Comparison of ENCODE assay signal across 8 cellular contexts in the genomic region with DNA sequence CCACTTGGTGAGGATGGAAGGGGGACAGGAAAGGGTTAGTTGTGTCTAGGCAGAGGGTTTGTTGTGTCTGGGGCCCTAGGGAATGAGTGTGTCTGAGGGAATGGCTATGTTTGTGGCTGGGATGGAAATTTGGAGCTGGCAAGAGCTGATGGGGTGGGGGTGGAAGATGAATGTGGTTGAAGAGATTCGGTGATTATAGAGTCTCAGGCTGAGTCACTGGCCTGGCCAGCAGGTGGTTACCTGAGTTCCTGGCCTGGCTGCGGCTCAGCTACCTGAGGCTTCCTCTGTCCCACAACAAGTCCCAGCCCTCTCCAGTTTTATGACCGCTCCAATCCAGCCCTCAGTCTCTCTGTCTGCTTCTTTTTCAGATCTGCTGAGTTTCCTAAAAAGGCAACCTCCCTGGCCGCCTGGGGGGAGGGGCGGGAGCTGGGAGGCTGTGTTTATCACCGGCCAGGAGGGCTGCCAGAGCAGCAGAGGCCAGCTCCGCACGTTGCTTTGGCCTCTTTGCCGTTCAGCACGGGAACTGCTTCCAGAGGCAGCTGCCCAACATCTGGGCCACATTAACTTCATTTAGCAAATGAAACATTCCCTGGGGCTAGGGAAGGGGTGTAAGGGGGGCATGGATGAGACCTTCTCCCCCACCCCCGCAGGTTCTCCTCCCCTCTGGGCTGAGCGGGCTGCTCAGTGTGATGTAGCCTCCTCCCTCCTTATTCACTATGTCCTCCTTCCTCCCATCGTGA. TPM values are rescaled to one million over a fixed set of nuclear protein-coding genes. Genes with fewer than 3 reads are reported as not detected.
DNase-seq lines count a peak whose midpoint lies in the region; ATAC-seq, FAIRE-seq and TF ChIP-seq lines count a peak whose summit lies in the region.

No MANE protein-coding gene starts in this region.

- TF ChIP-seq CTCF in uterus (IDR thresholded peaks at IDR 0.05), result peak in 1 of 4 experiments; percentile 31

- no peak overlapping the region for H3K23ac ChIP-seq in mesendoderm (ENCODE audit: low read length)

- peak; percentile 57 for FAIRE-seq in endometrium (lab: Jason Lieb, UNC)

- H2BK120ac ChIP-seq in mesendoderm (ENCODE audit: low read depth, low read length), result peak overlapping the region; percentile 51

- H3K79me2 ChIP-seq in mesendoderm (ENCODE audit: control insufficient read depth, insufficient read depth, low read length), result no peaks in the 10 kb centered on the region

- H3K18ac ChIP-seq in mesendoderm (ENCODE audit: low read length), result peak overlapping the region; percentile 92

- TF ChIP-seq POLR2A in uterus (IDR thresholded peaks at IDR 0.05), result peak; percentile 56 to 60

- H3K4me2 ChIP-seq in mesendoderm (ENCODE audit: low read length), result peak overlapping the region; percentile 6

- H2AK5ac ChIP-seq in mesendoderm (ENCODE audit: low read length), result no peak overlapping the region

- H3K4me3 ChIP-seq in mesendoderm (ENCODE audit: low read length), result no peak overlapping the region
- H3K4me3 ChIP-seq in uterus, result no peak overlapping the region

- no peak overlapping the region for H2BK15ac ChIP-seq in mesendoderm (replicated peaks; ENCODE audit: low read depth)

- WGBS in mesendoderm (ENCODE audit: extremely low coverage, insufficient coverage, low lambda C conversion rate), result no CpG with 5 or more reads among the region's 13 CpGs

- ATAC-seq in HG02623 (IDR thresholded peaks at IDR 0.05; ENCODE audit: unreplicated experiment), result no peak

- DNase-seq in NCI-H526 (lab: John Stamatoyannopoulos, UW), result peak; percentile 48 to 83
- DNase-seq in mesendoderm, result peak; percentile 89
- peak; percentile 96 to 97 for DNase-seq in uterus
- no peak for DNase-seq in central memory CD4-positive, alpha-beta T cell
- DNase-seq in NK-92 (lab: John Stamatoyannopoulos, UW; ENCODE audit: unreplicated experiment), result no peak
- DNase-seq in NCI-H146 (lab: John Stamatoyannopoulos, UW), result no peak

- H3K36me3 ChIP-seq in mesendoderm (ENCODE audit: control insufficient read depth, insufficient read depth, low read length) (no peaks in the 10 kb centered on the region), uterus (no peaks in the 10 kb centered on the region)

- H3K27ac ChIP-seq in mesendoderm (ENCODE audit: low read depth, low read length) (peak overlapping the region; percentile 74), uterus (peak overlapping the region; percentile 92 to 95)

- H2BK5ac ChIP-seq in mesendoderm (ENCODE audit: low read length), result peak overlapping the region; percentile 28

- peak overlapping the region; percentile 21 for H3K4ac ChIP-seq in mesendoderm (ENCODE audit: low read depth, low read length)

- H3K4me1 ChIP-seq in mesendoderm (ENCODE audit: control insufficient read depth, low read depth, low read length) (peaks cover 12% of the 10 kb centered on the region), uterus (peaks cover 20 to 40% of the 10 kb centered on the region in 2 donors)

- H3K9ac ChIP-seq in mesendoderm (ENCODE audit: low read length), result no peak overlapping the region

- no peaks in the 10 kb centered on the region for H3K79me1 ChIP-seq in mesendoderm (ENCODE audit: low read length)

- peak overlapping the region; percentile 42 for H3K56ac ChIP-seq in mesendoderm (ENCODE audit: low read length)

- H4K8ac ChIP-seq in mesendoderm (ENCODE audit: low read depth, low read length), result no peak overlapping the region

- no peak overlapping the region for H4K5ac ChIP-seq in mesendoderm (ENCODE audit: low read length)

- no peaks in the 10 kb centered on the region for H3K9me3 ChIP-seq in uterus

- no peaks in the 10 kb centered on the region for H3K27me3 ChIP-seq in mesendoderm (ENCODE audit: insufficient read depth, low read length, poor library complexity)
- no peaks in the 10 kb centered on the region for H3K27me3 ChIP-seq in uterus

- intact Hi-C loops in uterus (cut with DNase I; ENCODE audit: low total_unique reads), result no loop called here

RNA-seq across cellular contexts. Expression of gene ITGB3, which starts 21.8 kb away (rescaled TPM):
- polyA plus RNA-seq in mesendoderm (2013, experiment 1 of 2), result not detected
- polyA plus RNA-seq in mesendoderm (2013, experiment 2 of 2), result 0.06 TPM
- total RNA-seq in uterus, result 10 to 100 TPM in 3 of 4 donors, 1 to 10 TPM in 1; 7.4 to 28.7 (median 23.5) TPM

RNA-seq across cellular contexts. Expression of gene EFCAB13, which starts 48.3 kb away (rescaled TPM):
- polyA plus RNA-seq in mesendoderm (2013, experiment 1 of 2), result 0.31 TPM
- 0.31 TPM for polyA plus RNA-seq in mesendoderm (2013, experiment 2 of 2)
- total RNA-seq in uterus, result 10 to 100 TPM in 3 of 4 donors, 1 to 10 TPM in 1; 9.2 to 22.8 (median 14.5) TPM

Comparison
In these comparisons a context has a peak if more than half of its experiments do, and no peak if none do; other contexts are left out.
1. DNase-seq: peak in NCI-H526 (2 of 2), mesendoderm (single experiment) and uterus (2 of 2); none in central memory CD4-positive, alpha-beta T cell (single experiment), NK-92 (single experiment) and NCI-H146 (single experiment).